ENCODE assay signal across 1 cellular context in genomic region chr14:33946679-33947078, GRCh38.
TF ChIP-seq lines count a peak whose summit lies in the region.

No MANE protein-coding gene starts in this region.

TF ChIP-seq in SK-N-SH, 30 proteins besides CTCF, POLR2A, EP300 and RAD21 (continued from another document):
- no peak for TF ChIP-seq REST (IDR thresholded peaks at IDR 0.05; ENCODE audit: low read depth, low read length)
- no peak for TF ChIP-seq USF2 (IDR thresholded peaks at IDR 0.05; ENCODE audit: borderline replicate concordance, low read depth, low read length)
- TF ChIP-seq SIN3A (IDR thresholded peaks at IDR 0.05; ENCODE audit: borderline replicate concordance, low read depth, low read length): no peak
- no peak for TF ChIP-seq TCF12 (IDR thresholded peaks at IDR 0.05)
- no peak for TF ChIP-seq NFIC (IDR thresholded peaks at IDR 0.05; ENCODE audit: borderline replicate concordance)
- no peak for TF ChIP-seq TAF1 (IDR thresholded peaks at IDR 0.05; ENCODE audit: borderline replicate concordance, low read depth, low read length)
- TF ChIP-seq FOSL2 (IDR thresholded peaks at IDR 0.05; ENCODE audit: borderline replicate concordance, low read depth): no peak
- TF ChIP-seq YY1 (IDR thresholded peaks at IDR 0.05; ENCODE audit: low read depth): no peak
- TF ChIP-seq USF1 (IDR thresholded peaks at IDR 0.05; ENCODE audit: borderline replicate concordance, low read depth): no peak
- no peak for TF ChIP-seq SMC3 (IDR thresholded peaks at IDR 0.05; ENCODE audit: low read depth, low read length)
- TF ChIP-seq IRF3 (IDR thresholded peaks at IDR 0.05; ENCODE audit: low read depth, low read length): no peak
- no peak for TF ChIP-seq MAX (IDR thresholded peaks at IDR 0.05; ENCODE audit: low read depth)
- no peak for TF ChIP-seq PBX3 (IDR thresholded peaks at IDR 0.05)
- no peak for TF ChIP-seq RCOR1 (IDR thresholded peaks at IDR 0.05; ENCODE audit: low read length)
- TF ChIP-seq MXI1 (IDR thresholded peaks at IDR 0.05; ENCODE audit: low read depth, low read length): no peak
- TF ChIP-seq POLR2AphosphoS5 (IDR thresholded peaks at IDR 0.05; ENCODE audit: low read depth, low read length): no peak
- TF ChIP-seq TEAD4 (IDR thresholded peaks at IDR 0.05; ENCODE audit: borderline replicate concordance, insufficient read depth): no peak
- TF ChIP-seq FOXM1 (IDR thresholded peaks at IDR 0.05; ENCODE audit: low read depth): no peak
